36 cellular contexts compared by ENCODE assay signal in the genomic region with DNA sequence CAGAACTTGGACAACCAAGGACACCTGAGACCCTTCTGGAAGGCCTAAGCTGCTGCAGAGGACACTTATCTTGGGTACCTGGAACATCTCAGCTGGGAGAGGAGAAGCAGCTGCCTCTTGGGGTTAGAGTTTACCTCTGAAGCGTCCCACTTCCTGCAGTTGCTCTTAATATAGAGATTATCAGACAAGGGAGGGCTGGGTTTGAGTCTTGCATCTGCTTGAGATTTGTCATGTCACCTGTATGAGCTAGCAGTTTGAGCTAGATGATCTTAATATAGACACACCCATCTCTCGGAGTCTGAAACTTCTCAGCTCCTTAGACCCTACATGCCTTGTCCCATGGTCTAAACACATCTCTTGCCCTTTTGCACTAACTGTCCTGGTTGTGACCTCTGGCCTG.
"Had no signal": no experiment of that assay in that cellular context is flagged by ENCODE, and none has a peak within 500 bp of the region (broad histone marks: within the 10 kb centered on the region; RNA-seq: fewer than 3 reads in every experiment).

No MANE protein-coding gene starts in this region.

- H3K9me3 ChIP-seq: adrenal gland, body of pancreas, breast epithelium had no signal

- H3K9me3 Mint-ChIP-seq: activated B cell treated with CpG ODN at 0.5 μM for 24 hours; activated CD4-positive, alpha-beta memory T cell treated with anti-CD3 and anti-CD28 coated beads for 36 hours; activated CD4-positive, alpha-beta T cell treated with anti-CD3 and anti-CD28 coated beads, Interleukin-2, amount 10 ng/mL, durations not matched to agents 24 days and 14 days; activated CD8-positive, alpha-beta T cell treated with anti-CD3 and anti-CD28 coated beads for 36 hours; activated naive CD4-positive, alpha-beta T cell treated with anti-CD3 and anti-CD28 coated beads for 36 hours; activated naive CD4-positive, alpha-beta T cell treated with anti-CD3 and anti-CD28 coated beads, Interleukin-2, amount 50 U/mL, for 72 hours; activated naive CD8-positive, alpha-beta T cell treated with anti-CD3 and anti-CD28 coated beads for 36 hours; activated T-cell treated with anti-CD3 and anti-CD28 coated beads, Interleukin-2, amount 50 U/mL, for 4 hours; activated T-cell treated with anti-CD3 and anti-CD28 coated beads, Interleukin-2, amount 50 U/mL, for 72 hours; activated T-helper 1 cell treated with anti-CD3 and anti-CD28 coated beads, Interleukin-12 subunit alpha, Interleukin-12 subunit beta, Interleukin-2, Interleukin-4 antibody, amounts not matched to agents 30 ng/mL and 10 ng/mL and 1 ng/mL, durations not matched to agents 14 hours and 24 hours and 36 hours; activated T-helper 17 cell treated with anti-CD3 and anti-CD28 coated beads, Interleukin-2, amount 50 U/mL, for 72 hours; central memory CD8-positive, alpha-beta T cell; T-helper 1 cell treated with Interleukin-12 subunit alpha and Interleukin-12 subunit beta and Interleukin-4 antibody, amounts not matched to agents 30 μg/mL and 1 μg/mL, for 36 hours; T-helper 2 cell treated with Interferon-gamma antibody and Interleukin-4, amounts not matched to agents 5 μg/mL and 100 μg/mL, for 36 hours had no signal

- H3K27me3 ChIP-seq: body of pancreas, brain microvascular endothelial cell had no signal

- H3K36me3 ChIP-seq: adrenal gland, brain microvascular endothelial cell, breast epithelium had no signal

- H3K4me1 Mint-ChIP-seq: activated B cell treated with CpG ODN at 0.5 μM for 24 hours; activated CD4-positive, alpha-beta T cell treated with anti-CD3 and anti-CD28 coated beads, Interleukin-2, amount 10 ng/mL, durations not matched to agents 24 days and 14 days; activated naive CD8-positive, alpha-beta T cell treated with anti-CD3 and anti-CD28 coated beads for 36 hours; activated T-helper 17 cell treated with anti-CD3 and anti-CD28 coated beads, Interleukin-2, amount 50 U/mL, for 72 hours; central memory CD8-positive, alpha-beta T cell had no signal

- H3K36me3 Mint-ChIP-seq: activated CD4-positive, alpha-beta memory T cell treated with anti-CD3 and anti-CD28 coated beads for 36 hours; activated naive CD4-positive, alpha-beta T cell treated with anti-CD3 and anti-CD28 coated beads, Interleukin-2, amount 50 U/mL, for 72 hours; activated naive CD8-positive, alpha-beta T cell treated with anti-CD3 and anti-CD28 coated beads for 36 hours had no signal

- DNase-seq: activated B cell treated with CpG ODN at 0.5 μM for 24 hours; activated CD4-positive, alpha-beta memory T cell treated with anti-CD3 and anti-CD28 coated beads for 36 hours; activated CD4-positive, alpha-beta T cell treated with anti-CD3 and anti-CD28 coated beads for 4 hours; activated CD4-positive, alpha-beta T cell treated with anti-CD3 and anti-CD28 coated beads, Interleukin-2, amount 10 ng/mL, durations not matched to agents 24 days and 14 days; activated CD4-positive, alpha-beta T cell treated with anti-CD3 and anti-CD28 coated beads, Interleukin-2, amount 50 U/mL, for 1 hour; activated CD4-positive, alpha-beta T cell treated with anti-CD3 and anti-CD28 coated beads, Interleukin-2, amount 50 U/mL, for 4 hours; activated CD4-positive, CD25-positive, alpha-beta regulatory T cell treated with anti-CD3 and anti-CD28 coated beads, Interleukin-2, amount 50 U/mL, for 72 hours; activated CD8-positive, alpha-beta memory T cell treated with anti-CD3 and anti-CD28 coated beads, Interleukin-2, amount 50 U/mL, for 4 hours; activated CD8-positive, alpha-beta T cell treated with anti-CD3 and anti-CD28 coated beads for 36 hours; activated effector memory CD4-positive, alpha-beta T cell treated with anti-CD3 and anti-CD28 coated beads, Interleukin-2, amount 50 U/mL, for 16 hours; activated gamma-delta T cell treated with Interleukin-2 at 50 U/mL for 16 hours; activated naive CD4-positive, alpha-beta T cell; activated naive CD4-positive, alpha-beta T cell treated with anti-CD3 and anti-CD28 coated beads for 36 hours; activated naive CD4-positive, alpha-beta T cell treated with anti-CD3 and anti-CD28 coated beads, Interleukin-2, amount 50 U/mL, for 16 hours; activated naive CD8-positive, alpha-beta T cell treated with anti-CD3 and anti-CD28 coated beads for 36 hours; activated T-cell treated with anti-CD3 and anti-CD28 coated beads for 4 hours; activated T-cell treated with anti-CD3 and anti-CD28 coated beads, Interleukin-2, amount 50 U/mL, for 1 hour; activated T-cell treated with anti-CD3 and anti-CD28 coated beads, Interleukin-2, amount 50 U/mL, for 4 hours; activated T-cell treated with anti-CD3 and anti-CD28 coated beads, Interleukin-2, amount 50 U/mL, for 72 hours; adrenal gland; amniotic stem cell; aorta; body of pancreas; brain microvascular endothelial cell; caudate nucleus; cerebellar nuclear complex; T-helper 1 cell; T-helper 9 cell had no signal

- H3K4me3 Mint-ChIP-seq: activated B cell treated with CpG ODN at 0.5 μM for 24 hours; activated CD4-positive, alpha-beta memory T cell treated with anti-CD3 and anti-CD28 coated beads for 36 hours; activated CD4-positive, alpha-beta T cell treated with anti-CD3 and anti-CD28 coated beads, Interleukin-2, amount 10 ng/mL, durations not matched to agents 24 days and 14 days; activated CD8-positive, alpha-beta T cell treated with anti-CD3 and anti-CD28 coated beads for 36 hours; activated naive CD4-positive, alpha-beta T cell treated with anti-CD3 and anti-CD28 coated beads for 36 hours; activated naive CD8-positive, alpha-beta T cell treated with anti-CD3 and anti-CD28 coated beads for 36 hours; activated T-cell treated with anti-CD3 and anti-CD28 coated beads, Interleukin-2, amount 50 U/mL, for 4 hours; activated T-cell treated with anti-CD3 and anti-CD28 coated beads, Interleukin-2, amount 50 U/mL, for 72 hours; activated T-helper 1 cell treated with anti-CD3 and anti-CD28 coated beads, Interleukin-12 subunit alpha, Interleukin-12 subunit beta, Interleukin-2, Interleukin-4 antibody, amounts not matched to agents 30 ng/mL and 10 ng/mL and 1 ng/mL, durations not matched to agents 14 hours and 24 hours and 36 hours; activated T-helper 17 cell treated with anti-CD3 and anti-CD28 coated beads, Interleukin-2, amount 50 U/mL, for 72 hours; central memory CD8-positive, alpha-beta T cell; T-helper 1 cell treated with Interleukin-12 subunit alpha and Interleukin-12 subunit beta and Interleukin-4 antibody, amounts not matched to agents 30 μg/mL and 1 μg/mL, for 36 hours; T-helper 2 cell treated with Interferon-gamma antibody and Interleukin-4, amounts not matched to agents 5 μg/mL and 100 μg/mL, for 36 hours had no signal

- ATAC-seq: activated CD8-positive, alpha-beta T cell treated with anti-CD3 and anti-CD28 coated beads for 36 hours; activated naive CD4-positive, alpha-beta T cell treated with anti-CD3 and anti-CD28 coated beads, Interleukin-2, amount 50 U/mL, for 72 hours; activated T-cell treated with anti-CD3 and anti-CD28 coated beads, Interleukin-2, amount 50 U/mL, for 4 hours; activated T-cell treated with anti-CD3 and anti-CD28 coated beads, Interleukin-2, amount 50 U/mL, for 72 hours; activated T-helper 17 cell treated with anti-CD3 and anti-CD28 coated beads, Interleukin-2, amount 50 U/mL, for 72 hours; body of pancreas had no signal

- H3K4me3 ChIP-seq: adrenal gland, body of pancreas, breast epithelium had no signal

- H3K27ac ChIP-seq: adrenal gland, body of pancreas, brain microvascular endothelial cell, breast epithelium, VCaP had no signal

- H3K27ac Mint-ChIP-seq: activated B cell treated with CpG ODN at 0.5 μM for 24 hours; activated CD4-positive, alpha-beta memory T cell treated with anti-CD3 and anti-CD28 coated beads for 36 hours; activated CD4-positive, alpha-beta T cell treated with anti-CD3 and anti-CD28 coated beads, Interleukin-2, amount 10 ng/mL, durations not matched to agents 24 days and 14 days; activated CD8-positive, alpha-beta T cell treated with anti-CD3 and anti-CD28 coated beads for 36 hours; activated naive CD4-positive, alpha-beta T cell treated with anti-CD3 and anti-CD28 coated beads for 36 hours; activated naive CD4-positive, alpha-beta T cell treated with anti-CD3 and anti-CD28 coated beads, Interleukin-2, amount 50 U/mL, for 72 hours; activated naive CD8-positive, alpha-beta T cell treated with anti-CD3 and anti-CD28 coated beads for 36 hours; activated T-cell treated with anti-CD3 and anti-CD28 coated beads, Interleukin-2, amount 50 U/mL, for 72 hours; activated T-helper 1 cell treated with anti-CD3 and anti-CD28 coated beads, Interleukin-12 subunit alpha, Interleukin-12 subunit beta, Interleukin-2, Interleukin-4 antibody, amounts not matched to agents 30 ng/mL and 10 ng/mL and 1 ng/mL, durations not matched to agents 14 hours and 24 hours and 36 hours; activated T-helper 17 cell treated with anti-CD3 and anti-CD28 coated beads, Interleukin-2, amount 50 U/mL, for 72 hours; T-helper 1 cell treated with Interleukin-12 subunit alpha and Interleukin-12 subunit beta and Interleukin-4 antibody, amounts not matched to agents 30 μg/mL and 1 μg/mL, for 36 hours; T-helper 2 cell treated with Interferon-gamma antibody and Interleukin-4, amounts not matched to agents 5 μg/mL and 100 μg/mL, for 36 hours had no signal

- H3K4me1 ChIP-seq: adrenal gland, body of pancreas, breast epithelium had no signal
